Comparison of ENCODE assay signal across 9 cellular contexts in genomic region chr2:149038442-149039212, GRCh38. TPM values are rescaled to one million over a fixed set of nuclear protein-coding genes. Genes with fewer than 3 reads are reported as not detected.
DNase-seq lines count a peak whose midpoint lies in the region; ATAC-seq, FAIRE-seq and TF ChIP-seq lines count a peak whose summit lies in the region.
"Had no signal": no experiment of that assay in that cellular context is flagged by ENCODE, and none has a peak within 500 bp of the region (broad histone marks: within the 10 kb centered on the region; RNA-seq: fewer than 3 reads in every experiment).

Gene LYPD6B (plus strand): TSS chr2:149038699. CDS start chr2:149130949, 92,250 bp downstream.

- RAD21 ChIA-PET in GM12878 (lab: Charles Lee; ENCODE audit: unreplicated experiment) = interaction anchor here (0.8 to 3.2 kb wide), 4 partner anchors 17 to 523 kb away, joined by 3 to 31 read pairs (median 8); no protein-coding TSS in a partner anchor

- ATAC-seq in GM21619 (IDR thresholded peaks at IDR 0.05; ENCODE audit: unreplicated experiment) = peak; percentile 53
- peak; percentile 70 for ATAC-seq in GM12878
- peak; percentile 91 for ATAC-seq in mucosa of descending colon
- ATAC-seq in HG03457 (IDR thresholded peaks at IDR 0.05; ENCODE audit: unreplicated experiment) = no peak

- TF ChIP-seq EP300 in Ishikawa (IDR thresholded peaks at IDR 0.05; ENCODE audit: borderline replicate concordance) = no peak
- no peak for TF ChIP-seq EP300 in GM12878 (IDR thresholded peaks at IDR 0.05; ENCODE audit: borderline replicate concordance in 1 of 2, control insufficient read depth in 1 of 2, low read depth in 2 of 2, low read length in 2 of 2)

- FAIRE-seq in GM12878 (lab: Jason Lieb, UNC) = no peak

- CTCF ChIA-PET in GM12878 (lab: Yijun Ruan, JAX) = interaction anchor here (1.3 to 18.0 kb wide), 5 partner anchors 9 to 523 kb away, joined by 3 to 508 read pairs (median 5); no protein-coding TSS in a partner anchor

- SMC1A ChIA-PET in GM12878 (lab: Charles Lee; ENCODE audit: uncharacterized antibody, unreplicated experiment) = interaction anchor here (1.1 to 16.5 kb wide), 3 partner anchors 9 to 19 kb away, joined by 3 to 327 read pairs (median 3); no protein-coding TSS in a partner anchor

- peak within 1 kb of the TSS; percentile 61 for H3K9ac ChIP-seq in GM12878 (ENCODE audit: control insufficient read depth, insufficient read depth, low read length)

- in situ Hi-C loops in GM12878 (cut with MboI) = no loop called here

- intact Hi-C loops in GM12878 (cut with micrococcal nuclease; ENCODE audit: unreplicated experiment) = loop anchor here (2.0 kb wide), 1 partner anchor 18 kb away; no protein-coding TSS in a partner anchor
- intact Hi-C loops in mucosa of descending colon (cut with DNase I, micrococcal nuclease) = no loop called here

- DNase-seq in NCI-H2107 treated with DMSO at 0.1 percent for 48 hours (lab: John Stamatoyannopoulos, UW; ENCODE audit: unreplicated experiment) (peak; percentile 22), NCI-H2107 (lab: John Stamatoyannopoulos, UW) (no peak), GM12878 (ENCODE audit: low read depth, low spot score) (no peak), mucosa of descending colon (peak; percentile 66 to 79 (median 67)), SIG-M5 (lab: John Stamatoyannopoulos, UW) (no peak)
- DNase-seq: DND-41 had no signal

- H3K4me1 ChIP-seq in GM12878 (ENCODE audit: control insufficient read depth, insufficient read depth, low read length) = peaks cover 17% of the 10 kb centered on the region
- H3K4me1 ChIP-seq in mucosa of descending colon (ENCODE audit: low read depth) = peaks cover 4% of the 10 kb centered on the region

- TF ChIP-seq RAD21 in Ishikawa (IDR thresholded peaks at IDR 0.05; ENCODE audit: low read depth) (peak; percentile 29; the same call in 1 of the 2 replicates), GM12878 (IDR thresholded peaks at IDR 0.05; ENCODE audit: insufficient read depth, low read depth, low read length) (no peak)

- 6% methylated on average over 44 of the region's 85 CpGs for WGBS in GM12878 (ENCODE audit: insufficient coverage, insufficient replicate concordance, low lambda C conversion rate, missing lambda C conversion rate)

- no peaks in the 10 kb centered on the region for H3K36me3 ChIP-seq in GM12878 (ENCODE audit: control insufficient read depth in 2 of 2, insufficient read depth in 2 of 2, low read length in 1 of 2)
- no peaks in the 10 kb centered on the region for H3K36me3 ChIP-seq in mucosa of descending colon (ENCODE audit: low read depth)

- H3K9me3 ChIP-seq in GM12878 (replicated peaks; ENCODE audit: control insufficient read depth, insufficient read depth, low read length) (no peaks in the 10 kb centered on the region), mucosa of descending colon (no peaks in the 10 kb centered on the region)

- H3K27me3 ChIP-seq in GM12878 (replicated peaks in 1 of 2; ENCODE audit: control insufficient read depth in 2 of 2, insufficient read depth in 2 of 2, low read length in 1 of 2) = no peaks in the 10 kb centered on the region

- H3K79me2 ChIP-seq in GM12878 (ENCODE audit: control insufficient read depth, insufficient read depth, low read length) = peaks cover 8% of the 10 kb centered on the region

- H2AFZ ChIP-seq in GM12878 (ENCODE audit: control insufficient read depth, low read depth, low read length) = peak within 1 kb of the TSS; percentile 53

- POLR2A ChIA-PET in GM12878 (lab: Charles Lee) = interaction anchor here (0.6 kb wide), 1 partner anchor 494 kb away, joined by 3 read pairs; no protein-coding TSS in a partner anchor

- peak within 1 kb of the TSS; percentile 66 for H3K4me3 ChIP-seq in GM12878
- H3K4me3 ChIP-seq in mucosa of descending colon = peak within 1 kb of the TSS; percentile 11

- no TSS peak for BruUV-seq in GM12878 (replicated peaks; lab: Mats Ljungman, UMichigan)

- peak within 1 kb of the TSS; percentile 48 for H3K27ac ChIP-seq in GM12878 (ENCODE audit: control insufficient read depth, insufficient read depth)

- H3K4me2 ChIP-seq in GM12878 (ENCODE audit: control insufficient read depth, insufficient read depth) = peak within 1 kb of the TSS; percentile 75

- TF ChIP-seq CTCF in GM12878 (IDR thresholded peaks at IDR 0.05 in 2 of 3, conservative IDR thresholded peaks at IDR 0.05 in 1 of 3; ENCODE audit: control insufficient read depth in 2 of 3, extremely low read depth in 1 of 3, insufficient read depth in 1 of 3, low read depth in 3 of 3, low read length in 3 of 3) (0 out of 6 replicates have a peak, but pooled peaks of 2 of the 3 experiments have one; percentile 1 to 8), mucosa of descending colon (IDR thresholded peaks at IDR 0.05) (no peak)

- TF ChIP-seq POLR2A in GM12878 (IDR thresholded peaks at IDR 0.05; ENCODE audit: low read depth, low read length) = peak; percentile 55; the same call in 1 of the 2 replicates

- H4K20me1 ChIP-seq in GM12878 (ENCODE audit: control insufficient read depth, insufficient read depth) = no peaks in the 10 kb centered on the region

TF ChIP-seq in Ishikawa, 13 proteins besides CTCF, POLR2A, EP300 and RAD21 (continues in another document):
- no peak for TF ChIP-seq CEBPB (IDR thresholded peaks at IDR 0.05)
- peak; percentile 36 for TF ChIP-seq MAX (IDR thresholded peaks at IDR 0.05)
- no peak for TF ChIP-seq CREB1 (IDR thresholded peaks at IDR 0.05; ENCODE audit: low read depth)

TF ChIP-seq in GM12878, 131 proteins besides CTCF, POLR2A, EP300 and RAD21 (continues in another document):
- no peak for TF ChIP-seq SRF (IDR thresholded peaks at IDR 0.05; ENCODE audit: low read depth in 2 of 2, low read length in 2 of 2)
- TF ChIP-seq ETV6 (conservative IDR thresholded peaks at IDR 0.05 in 1 of 2, IDR thresholded peaks at IDR 0.05 in 1 of 2; ENCODE audit: borderline replicate concordance in 1 of 2, low read depth in 1 of 2) = no peak
- TF ChIP-seq PAX5 (IDR thresholded peaks at IDR 0.05; ENCODE audit: borderline replicate concordance, low read depth, low read length) = no peak
- TF ChIP-seq RUNX3 (IDR thresholded peaks at IDR 0.05; ENCODE audit: low read length) = no peak
- TF ChIP-seq SMC3 (IDR thresholded peaks at IDR 0.05; ENCODE audit: borderline replicate concordance, low read length) = no peak
- no peak for TF ChIP-seq SPI1 (IDR thresholded peaks at IDR 0.05; ENCODE audit: borderline replicate concordance, insufficient read depth, low read depth, low read length)
- no peak for TF ChIP-seq CBX5 (IDR thresholded peaks at IDR 0.05; ENCODE audit: low read depth)
- TF ChIP-seq ZNF24 (IDR thresholded peaks at IDR 0.05) = no peak
- no peak for TF ChIP-seq CREB1 (IDR thresholded peaks at IDR 0.05; ENCODE audit: low read depth)
- no peak for TF ChIP-seq CHD1 (IDR thresholded peaks at IDR 0.05; ENCODE audit: low read depth, low read length)
- TF ChIP-seq MEF2B (IDR thresholded peaks at IDR 0.05; ENCODE audit: partially characterized antibody, poor library complexity, severe bottlenecking) = no peak
- TF ChIP-seq PRDM15 (CRISPR knock-in tag; IDR thresholded peaks at IDR 0.05) = no peak

RNA-seq across cellular contexts. Expression of gene LYPD6B, which starts in this region (rescaled TPM):
- total RNA-seq in GM12878 (2013; cell fraction: nucleolus; rRNA removed) = 4.2 and 4.3 TPM in 2 replicates
- total RNA-seq in GM12878 (2014; rRNA removed) (2.8 and 4.8 TPM in 2 replicates), GM12878 (2014; rRNA removed; fragmentation: Illumina TruSeq; extraction: Trizol) (4.5 and 4.6 TPM in 2 replicates), GM12878 (2021) (1.9 and 3.3 TPM in 2 replicates), mucosa of descending colon (1 to 10 TPM in 2 of 3 donors, under 1 TPM in 1; 0.28 to 1.7 (median 1.1) TPM)
- polyA plus RNA-seq in GM12878 (2011; ENCODE audit: low read depth) = 6.9 TPM
- polyA plus RNA-seq in GM12878 (2011; rRNA removed) (1.0 TPM in 2 replicates), GM12878 (2014; fragmentation: Illumina TruSeq; extraction: Trizol) (5.9 and 6.6 TPM in 2 replicates), GM12878 (2014; fragmentation: Nextera tagmentation; extraction: Ambion mirVana) (1 to 10 TPM; 3.4 to 5.2 TPM), GM12878 (2014; rRNA removed) (2.7 and 3.6 TPM in 2 replicates), GM12878 (2016; fragmentation: Nextera tagmentation; extraction: Ambion mirVana) (1 to 10 TPM; 5.8 to 5.9 TPM)
- polyA plus RNA-seq in GM12878 (2011; cell fraction: cytosol; rRNA removed) = 0.85 and 1.2 TPM in 2 replicates
- 1.9 and 2.8 TPM in 2 replicates for polyA plus RNA-seq in GM12878 (2011; cell fraction: nucleus; rRNA removed)
- polyA plus RNA-seq in GM12878 (2012) = 5.0 and 11.3 TPM in 2 replicates
- polyA minus RNA-seq in GM12878 (2011; rRNA and poly(A)+ RNA removed) = 0.36 and 1.2 TPM in 2 replicates
- polyA minus RNA-seq in GM12878 (2011; cell fraction: cytosol; rRNA and poly(A)+ RNA removed) = not detected in 2 replicates
- polyA minus RNA-seq in GM12878 (2011; cell fraction: nucleus; rRNA and poly(A)+ RNA removed) = 0.60 TPM in 1 of 2 replicates, not detected in the other

Comparison
In these comparisons a context has a peak if more than half of its experiments do, and no peak if none do; other contexts are left out.
1. DNase-seq: peak in NCI-H2107 treated with DMSO at 0.1 percent for 48 hours (single experiment) and mucosa of descending colon (3 of 3); none in NCI-H2107 (single experiment), GM12878 (single experiment) and SIG-M5 (single experiment).